ENCODE assay signal across 25 cellular contexts in the genomic region with DNA sequence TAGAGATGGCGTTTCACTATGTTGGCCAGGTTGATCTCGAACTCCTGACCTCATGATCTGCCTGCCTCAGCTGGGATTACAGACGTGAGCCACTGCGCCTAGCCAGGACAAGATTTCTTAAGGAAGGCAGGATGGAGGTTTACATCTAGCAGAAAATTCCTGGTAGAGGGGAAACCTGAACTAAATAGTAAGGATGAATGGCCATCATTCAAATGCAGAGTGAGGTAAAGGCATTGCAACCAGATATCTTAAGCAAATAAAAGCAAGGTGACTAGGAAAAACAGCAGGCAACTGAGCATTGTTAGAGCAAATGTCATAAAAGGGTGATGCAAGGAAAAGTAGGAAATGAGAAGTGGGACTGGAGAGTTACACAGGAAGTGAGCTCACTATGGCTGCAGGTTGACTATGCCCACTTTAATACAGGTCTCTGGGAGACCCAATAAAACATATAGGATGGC.
DNase-seq lines count a peak whose midpoint lies in the region; TF ChIP-seq lines count a peak whose summit lies in the region.
"Had no signal": no experiment of that assay in that cellular context is flagged by ENCODE, and none has a peak within 500 bp of the region (broad histone marks: within the 10 kb centered on the region; RNA-seq: fewer than 3 reads in every experiment).

No MANE protein-coding gene starts in this region.

- H2AK5ac ChIP-seq in mesendoderm (ENCODE audit: low read length): no peak overlapping the region

- H2BK15ac ChIP-seq in mesendoderm (replicated peaks; ENCODE audit: low read depth): no peak overlapping the region

- H2BK120ac ChIP-seq in mesendoderm (ENCODE audit: low read depth, low read length): no peak overlapping the region

- no peaks in the 10 kb centered on the region for H3K27me3 ChIP-seq in mesendoderm (ENCODE audit: insufficient read depth, low read length, poor library complexity)
- H3K27me3 ChIP-seq in dorsolateral prefrontal cortex: peaks cover 0 to 3% (median 0%) of the 10 kb centered on the region in 45 donors
- H3K27me3 ChIP-seq: esophagus muscularis mucosa, suprapubic skin, uterus had no signal

- H3K79me1 ChIP-seq in mesendoderm (ENCODE audit: low read length): no peaks in the 10 kb centered on the region

- no peak for TF ChIP-seq CTCF in dorsolateral prefrontal cortex (IDR thresholded peaks at IDR 0.05 in 54 of 56, conservative IDR thresholded peaks at IDR 0.05 in 2 of 56; ENCODE audit: low read depth in 1 of 56, partially characterized antibody in 56 of 56)

- H4K5ac ChIP-seq in mesendoderm (ENCODE audit: low read length): no peak overlapping the region

- DNase-seq in NOMO-1 treated with DMSO at 0.1 percent for 48 hours (lab: John Stamatoyannopoulos, UW; ENCODE audit: unreplicated experiment) (peak; percentile 26), NOMO-1 treated with dmso at 0.1 percent for 144 hours (lab: John Stamatoyannopoulos, UW; ENCODE audit: unreplicated experiment) (no peak), NCI-H146 treated with DMSO at 0.1 percent for 48 hours (lab: John Stamatoyannopoulos, UW; ENCODE audit: unreplicated experiment) (peak; percentile 47), RKO (ENCODE audit: low spot score) (peak; percentile 5), mesendoderm (peak; percentile 60), T-helper 2 cell (no peak), dorsolateral prefrontal cortex (no peak)
- no peak for DNase-seq in activated T-cell treated with anti-CD3 and anti-CD28 coated beads, Interleukin-2, amount 50 U/mL, for 48 hours
- DNase-seq: activated CD4-positive, alpha-beta memory T cell treated with anti-CD3 and anti-CD28 coated beads for 36 hours; activated CD4-positive, CD25-positive, alpha-beta regulatory T cell; activated effector memory CD4-positive, alpha-beta T cell treated with anti-CD3 and anti-CD28 coated beads, Interleukin-2, amount 50 U/mL, for 16 hours; activated naive CD8-positive, alpha-beta T cell treated with anti-CD3 and anti-CD28 coated beads, Interleukin-2, amount 50 U/mL, for 24 hours; effector memory CD8-positive, alpha-beta T cell; EL; hypothalamus; NCI-H1105; NCI-H2227 treated with DMSO at 0.1 percent for 48 hours; occipital lobe; T-helper 9 cell; uterus had no signal

- no peaks in the 10 kb centered on the region for H3K36me3 ChIP-seq in mesendoderm (ENCODE audit: control insufficient read depth, insufficient read depth, low read length)
- H3K36me3 ChIP-seq: esophagus muscularis mucosa, HAP-1, suprapubic skin, uterus had no signal

- H3K4me2 ChIP-seq in mesendoderm (ENCODE audit: low read length): no peak overlapping the region
- H3K4me2 ChIP-seq: smooth muscle cell had no signal

- no peak overlapping the region for H3K4me3 ChIP-seq in mesendoderm (ENCODE audit: low read length)
- no peak overlapping the region for H3K4me3 ChIP-seq in dorsolateral prefrontal cortex
- H3K4me3 ChIP-seq: esophagus muscularis mucosa, HAP-1, smooth muscle cell, suprapubic skin, uterus had no signal

- H3K9ac ChIP-seq in mesendoderm (ENCODE audit: low read length): no peak overlapping the region

- WGBS in mesendoderm (ENCODE audit: extremely low coverage, insufficient coverage, low lambda C conversion rate): no CpG with 5 or more reads among the region's 4 CpGs

- no peak overlapping the region for H4K8ac ChIP-seq in mesendoderm (ENCODE audit: low read depth, low read length)

- no peak overlapping the region for H2BK5ac ChIP-seq in mesendoderm (ENCODE audit: low read length)

- H3K27ac ChIP-seq in mesendoderm (ENCODE audit: low read depth, low read length) (no peak overlapping the region), dorsolateral prefrontal cortex (no peak overlapping the region)
- H3K27ac ChIP-seq: esophagus muscularis mucosa, suprapubic skin, uterus had no signal

- H3K23ac ChIP-seq in mesendoderm (ENCODE audit: low read length): no peak overlapping the region

- peaks cover 1% of the 10 kb centered on the region for H3K4me1 ChIP-seq in mesendoderm (ENCODE audit: control insufficient read depth, low read depth, low read length)
- H3K4me1 ChIP-seq: Caco-2, esophagus muscularis mucosa, suprapubic skin, uterus had no signal

- H3K79me2 ChIP-seq in mesendoderm (ENCODE audit: control insufficient read depth, insufficient read depth, low read length): no peaks in the 10 kb centered on the region

- no peak overlapping the region for H3K56ac ChIP-seq in mesendoderm (ENCODE audit: low read length)

- intact Hi-C loops in dorsolateral prefrontal cortex (cut with DNase I): no loop called here

- no peak overlapping the region for H3K18ac ChIP-seq in mesendoderm (ENCODE audit: low read length)

- H3K4ac ChIP-seq in mesendoderm (ENCODE audit: low read depth, low read length): no peak overlapping the region

Comparison
In these comparisons a context has a peak if more than half of its experiments do, and no peak if none do; other contexts are left out.
1. DNase-seq: peak in NOMO-1 treated with DMSO at 0.1 percent for 48 hours (single experiment), NCI-H146 treated with DMSO at 0.1 percent for 48 hours (single experiment), RKO (single experiment) and mesendoderm (single experiment); none in NOMO-1 treated with dmso at 0.1 percent for 144 hours (single experiment), T-helper 2 cell (0 of 5), dorsolateral prefrontal cortex (0 of 10) and activated T-cell treated with anti-CD3 and anti-CD28 coated beads, Interleukin-2, amount 50 U/mL, for 48 hours (0 of 2).